In the genomic region with DNA sequence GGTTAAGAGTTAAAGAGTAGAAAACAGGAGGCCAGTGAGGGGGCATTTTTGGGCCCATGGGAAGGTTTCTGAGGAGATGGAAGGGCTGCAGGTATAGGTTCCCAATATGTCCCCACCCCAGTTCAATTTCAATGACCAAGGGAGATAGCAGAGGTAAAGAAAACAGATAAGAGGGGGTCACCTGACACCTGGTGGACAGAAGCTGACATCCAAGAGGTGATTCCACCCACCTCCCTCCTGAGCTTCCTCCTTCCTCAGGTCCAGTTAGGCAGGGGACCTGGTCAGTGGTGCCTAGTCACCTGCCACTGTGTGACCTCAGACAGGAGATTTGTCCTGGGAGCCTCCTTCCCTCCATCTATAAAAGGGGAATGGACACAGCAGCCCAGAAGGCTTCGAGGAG, we compare ENCODE assay signal across 31 cellular contexts. TPM values are rescaled to one million over a fixed set of nuclear protein-coding genes. Genes with fewer than 3 reads are reported as not detected.
"Had no signal": no experiment of that assay in that cellular context is flagged by ENCODE, and none has a peak within 500 bp of the region (broad histone marks: within the 10 kb centered on the region; RNA-seq: fewer than 3 reads in every experiment).

No MANE protein-coding gene starts in this region.

- FAIRE-seq: bronchial epithelial cell, TTC549 had no signal

- H3K4me3 Mint-ChIP-seq: activated CD4-positive, alpha-beta memory T cell treated with anti-CD3 and anti-CD28 coated beads, Interleukin-2, amount 10 ng/mL, durations not matched to agents 7 days and 5 days; activated T-cell treated with anti-CD3 and anti-CD28 coated beads, Interleukin-2, amount 50 U/mL, for 72 hours; central memory CD8-positive, alpha-beta T cell; T-cell had no signal

- H3K27ac ChIP-seq: body of pancreas, SK-N-MC had no signal

- H3K27me3 ChIP-seq: body of pancreas had no signal

- H3K9me3 Mint-ChIP-seq: activated CD4-positive, alpha-beta memory T cell treated with anti-CD3 and anti-CD28 coated beads, Interleukin-2, amount 10 ng/mL, durations not matched to agents 7 days and 5 days; activated T-cell treated with anti-CD3 and anti-CD28 coated beads, Interleukin-2, amount 50 U/mL, for 72 hours; activated T-helper 2 cell treated with anti-CD3 and anti-CD28 coated beads, Interferon-gamma antibody, Interleukin-2, Interleukin-4, amounts not matched to agents 10 μg/mL and 5 μg/mL and 100 μg/mL, durations not matched to agents 14 hours and 24 hours and 36 hours; central memory CD8-positive, alpha-beta T cell; T-cell had no signal

- H3K4me3 ChIP-seq: body of pancreas, SK-N-MC had no signal

- H3K36me3 Mint-ChIP-seq: T-cell had no signal

- ATAC-seq: body of pancreas, T-cell had no signal

- H3K4me1 ChIP-seq: body of pancreas had no signal

- DNase-seq: activated CD4-positive, alpha-beta memory T cell treated with anti-CD3 and anti-CD28 coated beads, Interleukin-2, amount 10 ng/mL, durations not matched to agents 7 days and 5 days; activated CD4-positive, alpha-beta T cell treated with anti-CD3 and anti-CD28 coated beads, Interleukin-2, amount 50 U/mL, for 1 hour; activated CD4-positive, CD25-positive, alpha-beta regulatory T cell; activated gamma-delta T cell treated with Interleukin-2 at 50 U/mL for 16 hours; activated naive CD4-positive, alpha-beta T cell treated with anti-CD3 and anti-CD28 coated beads, Interleukin-2, amount 50 U/mL, for 16 hours; activated T-cell treated with anti-CD3 and anti-CD28 coated beads for 4 hours; activated T-cell treated with anti-CD3 and anti-CD28 coated beads, Interleukin-2, amount 50 U/mL, for 72 hours; aorta; body of pancreas; Kasumi-1; NCI-H1048; NCI-H146; NCI-H187 treated with DMSO at 0.1 percent for 48 hours; NCI-H2081 treated with DMSO at 0.1 percent for 48 hours; NCI-H226; NCI-H510A; NCI-H526 treated with DMSO at 0.1 percent for 48 hours; NCI-H82; SIG-M5; T-cell; T-helper 2 cell; T1000 had no signal

- H3K27ac Mint-ChIP-seq: activated CD4-positive, alpha-beta memory T cell treated with anti-CD3 and anti-CD28 coated beads, Interleukin-2, amount 10 ng/mL, durations not matched to agents 7 days and 5 days; activated T-cell treated with anti-CD3 and anti-CD28 coated beads, Interleukin-2, amount 50 U/mL, for 72 hours; activated T-helper 2 cell treated with anti-CD3 and anti-CD28 coated beads, Interferon-gamma antibody, Interleukin-2, Interleukin-4, amounts not matched to agents 10 μg/mL and 5 μg/mL and 100 μg/mL, durations not matched to agents 14 hours and 24 hours and 36 hours had no signal

- H3K9me3 ChIP-seq: body of pancreas had no signal

RNA-seq across cellular contexts. Expression of gene MAS1L, which starts 29.5 kb away (rescaled TPM):
- total RNA-seq: activated CD4-positive, alpha-beta memory T cell treated with anti-CD3 and anti-CD28 coated beads, Interleukin-2, amount 10 ng/mL, durations not matched to agents 7 days and 5 days; activated CD8-positive, alpha-beta memory T cell treated with anti-CD3 and anti-CD28 coated beads for 36 hours; activated T-cell treated with anti-CD3 and anti-CD28 coated beads, Interleukin-2, amount 50 U/mL, for 72 hours; activated T-helper 2 cell treated with anti-CD3 and anti-CD28 coated beads, Interferon-gamma antibody, Interleukin-2, Interleukin-4, amounts not matched to agents 10 μg/mL and 5 μg/mL and 100 μg/mL, durations not matched to agents 14 hours and 24 hours and 36 hours; body of pancreas; bronchial epithelial cell; M059J; OCI-LY7; RPMI7951; T-cell had no signal
- polyA plus RNA-seq: aorta had no signal

RNA-seq across cellular contexts. Expression of gene UBD, which starts 42.3 kb away (rescaled TPM):
- total RNA-seq: bronchial epithelial cell, OCI-LY7, RPMI7951 had no signal
